Comparison of ENCODE assay signal across 1 cellular context in the genomic region with DNA sequence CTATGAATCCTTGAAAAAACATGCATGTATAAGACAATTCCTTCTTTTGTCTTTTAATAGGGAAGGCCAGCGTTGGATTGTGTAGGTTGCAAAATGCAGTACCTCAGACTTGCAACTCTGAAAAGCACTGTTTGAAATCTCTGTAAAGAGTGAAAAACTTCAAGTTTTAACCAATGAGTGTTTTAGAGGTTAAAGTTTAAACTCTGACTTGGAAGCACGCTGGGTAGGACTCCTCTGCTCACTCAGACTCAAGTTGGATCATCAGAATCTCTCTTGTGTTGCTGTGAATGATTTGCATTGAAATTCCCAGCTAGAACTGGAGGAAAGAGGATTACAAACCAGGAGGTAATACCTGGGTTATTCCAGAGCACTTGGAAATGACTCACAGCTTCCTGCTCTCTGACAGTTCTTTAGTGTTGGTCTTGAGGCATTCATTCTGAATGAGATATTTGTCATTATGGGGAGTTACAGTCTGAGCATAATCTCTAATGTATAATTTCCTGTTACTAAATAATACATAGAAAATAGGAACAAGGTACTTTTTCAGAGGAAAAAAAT.
TF ChIP-seq lines count a peak whose summit lies in the region.

No MANE protein-coding gene starts in this region.

TF ChIP-seq in SK-N-SH, 30 proteins besides CTCF, POLR2A, EP300 and RAD21 (continued from another document):
- TF ChIP-seq JUND (IDR thresholded peaks at IDR 0.05) = peak; percentile 65
- TF ChIP-seq TEAD4 (IDR thresholded peaks at IDR 0.05; ENCODE audit: borderline replicate concordance, insufficient read depth) = no peak
